Comparison of ENCODE assay signal across 1 cellular context in genomic region chr7:157250605-157251228, GRCh38.
A peak's percentile ranks its signal among the peaks of the same experiment; 100 is the strongest.
TF ChIP-seq lines count a peak whose summit lies in the region.

No MANE protein-coding gene starts in this region.

TF ChIP-seq in K562, 482 proteins besides CTCF, POLR2A, EP300 and RAD21 (continued from another document and continues in another):
- no peak for TF ChIP-seq NR1H2 (CRISPR knock-in tag; IDR thresholded peaks at IDR 0.05)
- TF ChIP-seq NCOR1 (IDR thresholded peaks at IDR 0.05) = no peak
- TF ChIP-seq SNIP1 (IDR thresholded peaks at IDR 0.05; ENCODE audit: low read depth) = no peak
- TF ChIP-seq RCOR1 (IDR thresholded peaks at IDR 0.05; ENCODE audit: borderline replicate concordance in 1 of 2, low read depth in 2 of 2, low read length in 2 of 2) = peak in 1 of 2 experiments; percentile 42; a peak in 1 of 4 replicates
- TF ChIP-seq STAT5B (CRISPR knock-in tag; IDR thresholded peaks at IDR 0.05) = no peak
- TF ChIP-seq MCM7 (IDR thresholded peaks at IDR 0.05) = no peak
- TF ChIP-seq FOSL1 (tag; conservative IDR thresholded peaks at IDR 0.05) = no peak
- TF ChIP-seq HNRNPLL (IDR thresholded peaks at IDR 0.05; ENCODE audit: low read depth, low read length, poor library complexity, severe bottlenecking) = no peak
- no peak for TF ChIP-seq MAFK (IDR thresholded peaks at IDR 0.05; ENCODE audit: low read length)
- no peak for TF ChIP-seq KLF1 (tag; IDR thresholded peaks at IDR 0.05)
- TF ChIP-seq ZBTB12 (CRISPR knock-in tag; IDR thresholded peaks at IDR 0.05) = no peak
- no peak; the same call in 1 of the 2 replicates for TF ChIP-seq PKNOX1 (IDR thresholded peaks at IDR 0.05)
- no peak for TF ChIP-seq UBTF (IDR thresholded peaks at IDR 0.05; ENCODE audit: borderline replicate concordance in 1 of 2, low read depth in 2 of 2, low read length in 2 of 2)
- no peak for TF ChIP-seq RUNX1 (IDR thresholded peaks at IDR 0.05; ENCODE audit: low read depth)
- no peak for TF ChIP-seq CBFA2T3 (IDR thresholded peaks at IDR 0.05)
- 0 out of 2 replicates have a peak, but pooled peaks have one; percentile 21 for TF ChIP-seq RB1 (IDR thresholded peaks at IDR 0.05; ENCODE audit: low read depth)
- TF ChIP-seq MIER1 (IDR thresholded peaks at IDR 0.05; ENCODE audit: low read depth) = no peak
- TF ChIP-seq TAF9B (IDR thresholded peaks at IDR 0.05; ENCODE audit: partially characterized antibody) = no peak
- TF ChIP-seq RFX7 (CRISPR knock-in tag; IDR thresholded peaks at IDR 0.05) = no peak
- TF ChIP-seq PREB (CRISPR knock-in tag; IDR thresholded peaks at IDR 0.05) = no peak
- no peak for TF ChIP-seq IFI16 (CRISPR knock-in tag; IDR thresholded peaks at IDR 0.05)
- TF ChIP-seq E2F6 (IDR thresholded peaks at IDR 0.05; ENCODE audit: borderline replicate concordance in 1 of 2, extremely low read depth in 1 of 2, insufficient read depth in 1 of 2, insufficient read length in 1 of 2, low read depth in 1 of 2, low read length in 1 of 2, poor library complexity in 1 of 2, severe bottlenecking in 1 of 2) = no peak
- no peak for TF ChIP-seq PHF21A (IDR thresholded peaks at IDR 0.05; ENCODE audit: borderline replicate concordance, low read depth)
- TF ChIP-seq TFE3 (CRISPR knock-in tag; IDR thresholded peaks at IDR 0.05) = no peak
- TF ChIP-seq CEBPG (CRISPR knock-in tag; IDR thresholded peaks at IDR 0.05) = no peak
- TF ChIP-seq CEBPG (tag; conservative IDR thresholded peaks at IDR 0.05 in 1 of 2, IDR thresholded peaks at IDR 0.05 in 1 of 2) = 0 out of 4 replicates have a peak, but pooled peaks of 1 of the 2 experiments have one; percentile 22
- TF ChIP-seq ZEB2 (IDR thresholded peaks at IDR 0.05) = no peak
- no peak for TF ChIP-seq NKRF (IDR thresholded peaks at IDR 0.05; ENCODE audit: borderline replicate concordance)
- TF ChIP-seq TGIF2 (CRISPR knock-in tag; IDR thresholded peaks at IDR 0.05) = no peak
- TF ChIP-seq CTCFL (IDR thresholded peaks at IDR 0.05; ENCODE audit: borderline replicate concordance, insufficient read depth, low read depth, low read length, poor library complexity, severe bottlenecking) = peak; percentile 30
- TF ChIP-seq HMGXB4 (CRISPR knock-in tag; IDR thresholded peaks at IDR 0.05) = no peak
- no peak for TF ChIP-seq FOXA3 (CRISPR knock-in tag; conservative IDR thresholded peaks at IDR 0.05 in 1 of 2, IDR thresholded peaks at IDR 0.05 in 1 of 2)
- TF ChIP-seq CBX3 (IDR thresholded peaks at IDR 0.05; ENCODE audit: borderline replicate concordance in 1 of 2, low read length in 2 of 2) = no peak
- no peak for TF ChIP-seq HOXB6 (CRISPR knock-in tag; IDR thresholded peaks at IDR 0.05; ENCODE audit: borderline replicate concordance)
- TF ChIP-seq HINFP (tag; conservative IDR thresholded peaks at IDR 0.05; ENCODE audit: low read depth) = no peak
- peak; percentile 40; the same call in 1 of the 2 replicates for TF ChIP-seq CREM (IDR thresholded peaks at IDR 0.05; ENCODE audit: low read depth)
- TF ChIP-seq ESRRA (IDR thresholded peaks at IDR 0.05; ENCODE audit: borderline replicate concordance, low read depth) = no peak
- TF ChIP-seq BRD9 (IDR thresholded peaks at IDR 0.05; ENCODE audit: low read depth, partially characterized antibody) = no peak
- no peak for TF ChIP-seq ATF4 (CRISPR knock-in tag; IDR thresholded peaks at IDR 0.05)
- TF ChIP-seq ZNF518B (CRISPR knock-in tag; IDR thresholded peaks at IDR 0.05) = no peak
- TF ChIP-seq SIN3B (IDR thresholded peaks at IDR 0.05; ENCODE audit: low read depth) = no peak
